ENCODE assay signal across 20 cellular contexts in the genomic region with DNA sequence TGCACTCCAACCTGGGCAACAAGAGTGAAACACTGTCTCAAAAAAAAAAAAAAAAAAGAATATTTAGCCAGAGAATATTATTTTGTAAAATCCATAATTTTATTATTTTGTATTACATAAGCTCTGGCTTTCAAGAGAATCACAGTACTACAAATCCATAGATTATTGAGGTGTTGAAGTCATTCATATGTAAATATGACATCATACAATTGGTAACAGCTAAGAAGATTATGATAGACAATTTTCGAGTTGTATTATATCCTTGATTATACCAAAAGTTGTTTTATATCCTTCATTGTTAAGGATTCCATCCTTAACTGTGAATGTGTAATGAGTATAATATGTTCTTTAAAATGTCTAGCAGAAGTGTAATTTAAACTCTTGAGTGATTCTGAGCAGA. TPM values are rescaled to one million over a fixed set of nuclear protein-coding genes. Genes with fewer than 3 reads are reported as not detected.
"Had no signal": no experiment of that assay in that cellular context is flagged by ENCODE, and none has a peak within 500 bp of the region (broad histone marks: within the 10 kb centered on the region; RNA-seq: fewer than 3 reads in every experiment).

No MANE protein-coding gene starts in this region.

- H3K9me3 Mint-ChIP-seq: IgD-negative memory B cell, T-cell had no signal

- H3K9me3 ChIP-seq: SK-N-SH had no signal

- H3K27ac Mint-ChIP-seq: IgD-negative memory B cell, T-cell had no signal

- ATAC-seq: T-cell had no signal

- H3K36me3 Mint-ChIP-seq: IgD-negative memory B cell, T-cell had no signal

- H3K4me2 ChIP-seq: SK-N-SH had no signal

- H3K4me3 Mint-ChIP-seq: IgD-negative memory B cell, T-cell had no signal

- H3K9me2 ChIP-seq: SK-N-SH had no signal

- DNase-seq: KBM-7, MV-4-11, NCI-H1048, NCI-H1105, NCI-H1417, NCI-H1436 treated with DMSO at 0.1 percent for 48 hours, NCI-H1694, NCI-H187 treated with DMSO at 0.1 percent for 48 hours, NCI-H2029 treated with DMSO at 0.1 percent for 48 hours, NCI-H2107, NCI-H2227 treated with DMSO at 0.1 percent for 48 hours, NCI-H524, NCI-H526 treated with DMSO at 0.1 percent for 48 hours, NCI-H774, RPMI8226, SHP77, SK-N-SH, SW 1271, T-cell had no signal

RNA-seq across cellular contexts. Expression of a gene that starts 3.7 kb away (rescaled TPM):
- polyA plus RNA-seq: IgD-negative memory B cell had no signal
